Comparison of ENCODE assay signal across 14 cellular contexts in genomic region chr10:391849-392704, GRCh38.
"Had no signal": no experiment of that assay in that cellular context is flagged by ENCODE, and none has a peak within 500 bp of the region (broad histone marks: within the 10 kb centered on the region; RNA-seq: fewer than 3 reads in every experiment).

No MANE protein-coding gene starts in this region.

- H3K4me1 ChIP-seq: left lung had no signal

- H3K9me3 ChIP-seq: heart right ventricle, left lung had no signal

- H3K4me3 Mint-ChIP-seq: memory B cell; natural killer cell treated with Interleukin-12 subunit alpha and Interleukin-12 subunit beta and Interleukin-15 and Interleukin-18, amount 100 ng/mL, for 72 hours had no signal

- H3K27me3 ChIP-seq: brain microvascular endothelial cell, heart right ventricle, left lung had no signal

- H3K27ac Mint-ChIP-seq: activated naive CD4-positive, alpha-beta T cell treated with anti-CD3 and anti-CD28 coated beads, Interleukin-2, amount 50 U/mL, for 72 hours; memory B cell had no signal

- ATAC-seq: activated naive CD4-positive, alpha-beta T cell treated with anti-CD3 and anti-CD28 coated beads, Interleukin-2, amount 50 U/mL, for 72 hours; left lung; natural killer cell treated with Interleukin-12 subunit alpha and Interleukin-12 subunit beta and Interleukin-15 and Interleukin-18, amount 100 ng/mL, for 72 hours; stimulated activated naive CD8-positive, alpha-beta T cell treated with anti-CD3 and anti-CD28 coated beads, Interleukin-15, Interleukin-2, amounts not matched to agents 100 U/mL and 50 U/mL, for 24 hours had no signal

- DNase-seq: activated CD4-positive, alpha-beta T cell treated with anti-CD3 and anti-CD28 coated beads, Interleukin-2, amount 50 U/mL, for 1 hour; activated effector memory CD4-positive, alpha-beta T cell treated with Interleukin-2 at 50 U/mL for 16 hours; activated T-cell treated with anti-CD3 and anti-CD28 coated beads, Interleukin-2, amount 50 U/mL, for 1 hour; amniotic stem cell; brain microvascular endothelial cell; heart right ventricle; islet precursor cell; left lung; stimulated activated CD4-positive, alpha-beta T cell treated with anti-CD3 and anti-CD28 coated beads, Interleukin-2, amount 100 ng/mL, for 48 hours; stimulated activated naive CD8-positive, alpha-beta T cell treated with anti-CD3 and anti-CD28 coated beads, Interleukin-15, Interleukin-2, amounts not matched to agents 100 U/mL and 50 U/mL, for 24 hours; T-helper 2 cell had no signal

- H3K27ac ChIP-seq: brain microvascular endothelial cell, heart right ventricle, left lung had no signal

- H3K9me3 Mint-ChIP-seq: activated naive CD4-positive, alpha-beta T cell treated with anti-CD3 and anti-CD28 coated beads, Interleukin-2, amount 50 U/mL, for 72 hours; memory B cell; natural killer cell treated with Interleukin-12 subunit alpha and Interleukin-12 subunit beta and Interleukin-15 and Interleukin-18, amount 100 ng/mL, for 72 hours had no signal

- H3K4me3 ChIP-seq: heart right ventricle, left lung had no signal

- H3K36me3 Mint-ChIP-seq: activated naive CD4-positive, alpha-beta T cell treated with anti-CD3 and anti-CD28 coated beads, Interleukin-2, amount 50 U/mL, for 72 hours; memory B cell; natural killer cell treated with Interleukin-12 subunit alpha and Interleukin-12 subunit beta and Interleukin-15 and Interleukin-18, amount 100 ng/mL, for 72 hours had no signal
